Comparison of ENCODE assay signal across 20 cellular contexts in genomic region chr3:12369598-12369997, GRCh38.
"Had no signal": no experiment of that assay in that cellular context is flagged by ENCODE, and none has a peak within 500 bp of the region (broad histone marks: within the 10 kb centered on the region; RNA-seq: fewer than 3 reads in every experiment).

No MANE protein-coding gene starts in this region.

- H3K9me3 ChIP-seq: suprapubic skin had no signal

- H3K27ac Mint-ChIP-seq: activated CD8-positive, alpha-beta T cell treated with anti-CD3 and anti-CD28 coated beads for 36 hours; activated naive CD4-positive, alpha-beta T cell treated with anti-CD3 and anti-CD28 coated beads, Interleukin-2, amount 50 U/mL, for 24 hours; immature natural killer cell; natural killer cell; T-helper 17 cell had no signal

- DNase-seq: activated CD4-positive, alpha-beta T cell treated with anti-CD3 and anti-CD28 coated beads for 48 hours; activated CD8-positive, alpha-beta T cell treated with anti-CD3 and anti-CD28 coated beads for 36 hours; activated effector memory CD4-positive, alpha-beta T cell treated with anti-CD3 and anti-CD28 coated beads, Interleukin-2, amount 50 U/mL, for 16 hours; activated T-cell treated with anti-CD3 and anti-CD28 coated beads, Interleukin-2, amount 50 U/mL, for 4 hours; adrenal gland; caudate nucleus; foreskin fibroblast; glutamatergic neuron; immature natural killer cell; mammary epithelial cell; natural killer cell; posterior cingulate gyrus; stimulated activated CD4-positive, alpha-beta T cell treated with anti-CD3 and anti-CD28 coated beads, Interleukin-15, amount 100 ng/mL, for 24 hours; stimulated activated CD4-positive, alpha-beta T cell treated with anti-CD3 and anti-CD28 coated beads, Interleukin-4, amount 100 ng/mL, for 1 hour; stimulated activated naive CD4-positive, alpha-beta T cell; T-helper 17 cell; WERI-Rb-1 had no signal

- ATAC-seq: activated CD8-positive, alpha-beta T cell treated with anti-CD3 and anti-CD28 coated beads for 36 hours; activated T-cell treated with anti-CD3 and anti-CD28 coated beads, Interleukin-2, amount 50 U/mL, for 4 hours; natural killer cell; T-helper 17 cell had no signal

- H3K27me3 ChIP-seq: adrenal gland, esophagus muscularis mucosa, suprapubic skin had no signal

- H3K36me3 Mint-ChIP-seq: activated naive CD4-positive, alpha-beta T cell treated with anti-CD3 and anti-CD28 coated beads, Interleukin-2, amount 50 U/mL, for 24 hours; immature natural killer cell; natural killer cell had no signal

- H3K9me3 Mint-ChIP-seq: activated naive CD4-positive, alpha-beta T cell treated with anti-CD3 and anti-CD28 coated beads, Interleukin-2, amount 50 U/mL, for 24 hours; immature natural killer cell; natural killer cell had no signal

- H3K36me3 ChIP-seq: adrenal gland, esophagus muscularis mucosa, suprapubic skin, WERI-Rb-1 had no signal

- H3K4me1 Mint-ChIP-seq: activated naive CD4-positive, alpha-beta T cell treated with anti-CD3 and anti-CD28 coated beads, Interleukin-2, amount 50 U/mL, for 24 hours; immature natural killer cell; natural killer cell had no signal

- H3K4me3 ChIP-seq: adrenal gland, esophagus muscularis mucosa, suprapubic skin had no signal

- H3K27ac ChIP-seq: adrenal gland, esophagus muscularis mucosa, suprapubic skin, WERI-Rb-1 had no signal

- H3K4me3 Mint-ChIP-seq: activated CD8-positive, alpha-beta T cell treated with anti-CD3 and anti-CD28 coated beads for 36 hours; activated naive CD4-positive, alpha-beta T cell treated with anti-CD3 and anti-CD28 coated beads, Interleukin-2, amount 50 U/mL, for 24 hours; activated T-cell treated with anti-CD3 and anti-CD28 coated beads, Interleukin-2, amount 50 U/mL, for 4 hours; immature natural killer cell; natural killer cell had no signal

- H3K4me1 ChIP-seq: suprapubic skin had no signal
